8 cellular contexts compared by ENCODE assay signal in the genomic region with DNA sequence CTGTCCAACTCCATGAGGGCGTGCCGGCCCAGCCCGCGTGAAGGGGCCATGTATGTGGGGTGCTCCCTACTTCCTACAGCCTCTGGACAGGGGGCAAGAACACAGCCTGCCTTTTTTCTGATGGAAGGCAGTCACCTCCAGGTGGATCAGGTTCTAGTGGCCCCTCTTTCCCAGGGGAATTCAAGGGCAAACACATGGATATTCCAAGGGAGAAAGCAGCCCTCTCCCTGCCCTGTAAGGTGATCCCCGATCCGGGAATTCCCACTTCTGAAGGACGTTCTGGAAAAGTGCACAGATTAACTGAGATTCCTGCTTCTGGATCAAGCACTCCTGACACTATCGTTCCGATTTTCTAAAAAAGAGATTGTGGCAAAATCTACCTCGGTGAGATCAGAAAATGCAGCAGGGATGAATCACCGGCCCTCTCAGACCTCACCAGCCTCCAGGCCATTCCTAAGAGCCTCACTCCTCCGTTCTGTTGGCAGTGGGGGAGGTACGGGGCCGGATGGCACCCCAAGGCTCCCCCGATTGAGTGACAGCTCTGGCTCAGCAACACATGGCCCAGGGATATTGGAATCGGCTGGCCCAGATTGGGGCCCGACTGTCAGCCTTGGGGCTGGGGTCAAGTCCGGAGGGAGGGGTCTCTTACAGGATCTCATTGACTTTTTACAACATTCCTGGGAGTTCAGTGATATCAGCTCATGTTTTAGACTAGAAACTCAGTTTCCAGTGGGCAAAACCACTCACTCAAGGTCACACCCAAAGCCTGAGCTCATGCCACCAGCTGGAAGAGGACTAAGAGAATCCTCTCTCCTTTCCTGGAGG. TPM values are rescaled to one million over a fixed set of nuclear protein-coding genes. Genes with fewer than 3 reads are reported as not detected.
DNase-seq lines count a peak whose midpoint lies in the region; ATAC-seq and TF ChIP-seq lines count a peak whose summit lies in the region.

No MANE protein-coding gene starts in this region.

- no peaks in the 10 kb centered on the region for H3K36me3 Mint-ChIP-seq in CD8-positive, alpha-beta memory T cell
- H3K36me3 Mint-ChIP-seq in neural progenitor cell: peaks cover 3% of the 10 kb centered on the region

- no peak overlapping the region for H3K4me3 ChIP-seq in CD8-positive, alpha-beta memory T cell (ENCODE audit: low read length)
- peak overlapping the region; percentile 94; the same call in 1 of the 2 replicates for H3K4me3 ChIP-seq in OCI-LY3 (ENCODE audit: low read length)
- H3K4me3 ChIP-seq in epithelial cell of proximal tubule (ENCODE audit: low read depth, low read length): peak overlapping the region; percentile 72
- peak overlapping the region; percentile 55 for H3K4me3 ChIP-seq in neural progenitor cell

- CTCF ChIA-PET in CD8-positive, alpha-beta memory T cell (lab: Charles Lee): interaction anchor here (3.0 kb wide), 1 partner anchor 144 kb away, joined by 10 read pairs; no protein-coding TSS in a partner anchor

- peaks cover 13% of the 10 kb centered on the region for H3K4me1 ChIP-seq in CD8-positive, alpha-beta memory T cell (ENCODE audit: insufficient read depth, low read length)
- H3K4me1 ChIP-seq in OCI-LY3 (ENCODE audit: low read length) (peaks cover 14% of the 10 kb centered on the region; the same call in 1 of the 2 replicates), neural progenitor cell (peaks cover 8% of the 10 kb centered on the region)

- H4K20me1 ChIP-seq in OCI-LY3 (ENCODE audit: insufficient read depth, low read length) (no peaks in the 10 kb centered on the region), neural progenitor cell (ENCODE audit: low read depth) (no peaks in the 10 kb centered on the region)

- H3K9ac ChIP-seq in OCI-LY3 (ENCODE audit: low read length) (no peak overlapping the region), neural progenitor cell (no peak overlapping the region)

- no peaks in the 10 kb centered on the region for H3K36me3 ChIP-seq in CD8-positive, alpha-beta memory T cell (ENCODE audit: insufficient read depth, low read length)
- no peaks in the 10 kb centered on the region for H3K36me3 ChIP-seq in OCI-LY3 (replicated peaks; ENCODE audit: low read depth, low read length)
- no peaks in the 10 kb centered on the region for H3K36me3 ChIP-seq in neural progenitor cell

- H3F3A ChIP-seq in neural progenitor cell (ENCODE audit: low read depth): peaks cover 28% of the 10 kb centered on the region

- TF ChIP-seq CTCF in OCI-LY3 (IDR thresholded peaks at IDR 0.05; ENCODE audit: low read depth, low read length) (no peak), epithelial cell of proximal tubule (conservative IDR thresholded peaks at IDR 0.05; ENCODE audit: low read depth, low read length) (no peak), neural progenitor cell (IDR thresholded peaks at IDR 0.05) (no peak)

- H3K79me2 ChIP-seq in OCI-LY3 (ENCODE audit: low read length): no peaks in the 10 kb centered on the region
- H3K79me2 ChIP-seq in neural progenitor cell (ENCODE audit: low read depth): no peaks in the 10 kb centered on the region

- H2AFZ ChIP-seq in OCI-LY3 (ENCODE audit: low read depth, low read length): 0 out of 2 replicates have a peak overlapping the region, but pooled peaks have one; percentile 35
- no peak overlapping the region for H2AFZ ChIP-seq in neural progenitor cell (replicated peaks)

- H3K9me3 ChIP-seq in CD8-positive, alpha-beta memory T cell (ENCODE audit: low read length): no peaks in the 10 kb centered on the region
- no peaks in the 10 kb centered on the region for H3K9me3 ChIP-seq in OCI-LY3 (ENCODE audit: insufficient read depth, low read length)
- H3K9me3 ChIP-seq in neural progenitor cell (ENCODE audit: low read depth): no peaks in the 10 kb centered on the region

- H3K27ac Mint-ChIP-seq in CD8-positive, alpha-beta memory T cell: peak overlapping the region in 2 of 8 donors; percentile 24 to 38
- H3K27ac Mint-ChIP-seq in neural progenitor cell: no peak overlapping the region

- no peaks in the 10 kb centered on the region for H3K27me3 ChIP-seq in CD8-positive, alpha-beta memory T cell (ENCODE audit: insufficient read depth, low read length, poor library complexity, severe bottlenecking)
- H3K27me3 ChIP-seq in OCI-LY3 (ENCODE audit: low read depth, low read length) (0 out of 2 replicates have a peak, but pooled peaks cover 7% of the 10 kb centered on the region), neural progenitor cell (peaks cover 36% of the 10 kb centered on the region)

- H3K4me2 ChIP-seq in OCI-LY3 (ENCODE audit: low read length) (no peak overlapping the region; the same call in 1 of the 2 replicates), neural progenitor cell (peak overlapping the region; percentile 94)

- peak overlapping the region in 5 of 7 donors; percentile 47 to 92 (median 85) for H3K4me3 Mint-ChIP-seq in CD8-positive, alpha-beta memory T cell
- peak overlapping the region; percentile 69 for H3K4me3 Mint-ChIP-seq in neural progenitor cell

- no peak for DNase-seq in CD8-positive, alpha-beta memory T cell
- DNase-seq in epithelial cell of proximal tubule (ENCODE audit: low read depth): peak; percentile 69
- no peak for DNase-seq in neural progenitor cell (ENCODE audit: low spot score)
- DNase-seq in NCI-H1436 (lab: John Stamatoyannopoulos, UW): no peak
- no peak for DNase-seq in CD1c-positive myeloid dendritic cell (ENCODE audit: extremely low spot score)

- POLR2A ChIA-PET in CD8-positive, alpha-beta memory T cell (lab: Charles Lee): interaction anchor here (0.9 to 1.7 kb wide), 2 partner anchors 144 to 181 kb away, joined by 3 to 9 read pairs; partner anchors contain the start of gene FUS

- ATAC-seq in HG02885 (IDR thresholded peaks at IDR 0.05; ENCODE audit: poor library complexity, unreplicated experiment) (no peak), GM19463 (IDR thresholded peaks at IDR 0.05; ENCODE audit: unreplicated experiment) (no peak)

- H3K27me3 Mint-ChIP-seq in CD8-positive, alpha-beta memory T cell: no peaks in the 10 kb centered on the region
- peaks cover 8% of the 10 kb centered on the region for H3K27me3 Mint-ChIP-seq in neural progenitor cell (ENCODE audit: insufficient read depth, low read depth)

- H3K9me3 Mint-ChIP-seq in CD8-positive, alpha-beta memory T cell: peaks cover 0 to 2% (median 0%) of the 10 kb centered on the region in 5 donors
- H3K9me3 Mint-ChIP-seq in neural progenitor cell: no peaks in the 10 kb centered on the region

- peaks cover 0 to 9% (median 6%) of the 10 kb centered on the region in 3 donors for H3K4me1 Mint-ChIP-seq in CD8-positive, alpha-beta memory T cell
- H3K4me1 Mint-ChIP-seq in neural progenitor cell: peaks cover 8% of the 10 kb centered on the region

- no peak overlapping the region for H3K27ac ChIP-seq in CD8-positive, alpha-beta memory T cell (ENCODE audit: low read depth, low read length)
- H3K27ac ChIP-seq in OCI-LY3 (ENCODE audit: low read length): no peak overlapping the region
- no peak overlapping the region for H3K27ac ChIP-seq in neural progenitor cell

RNA-seq across cellular contexts. Expression of gene STX1B, which starts 12.3 kb away (rescaled TPM):
- total RNA-seq in CD8-positive, alpha-beta memory T cell: under 1 TPM; 0.40 to 0.79 TPM
- 0.03 TPM for polyA plus RNA-seq in CD8-positive, alpha-beta memory T cell
- total RNA-seq in epithelial cell of proximal tubule (0.40 and 0.58 TPM in 2 replicates), neural progenitor cell (ENCODE audit: low replicate concordance) (6.6 and 7.3 TPM in 2 replicates)

RNA-seq across cellular contexts. Expression of gene HSD3B7, which starts 13.1 kb away (rescaled TPM):
- 1 to 10 TPM; 1.6 to 2.1 TPM for total RNA-seq in CD8-positive, alpha-beta memory T cell
- polyA plus RNA-seq in CD8-positive, alpha-beta memory T cell: not detected
- total RNA-seq in epithelial cell of proximal tubule: 22.9 and 24.2 TPM in 2 replicates
- 1.4 and 2.9 TPM in 2 replicates for total RNA-seq in neural progenitor cell (ENCODE audit: low replicate concordance)

RNA-seq across cellular contexts. Expression of gene STX4, which starts 35.3 kb away (rescaled TPM):
- total RNA-seq in CD8-positive, alpha-beta memory T cell: 10 to 100 TPM; 53.0 to 55.0 TPM
- polyA plus RNA-seq in CD8-positive, alpha-beta memory T cell: 34.5 TPM
- total RNA-seq in epithelial cell of proximal tubule (19.5 and 26.1 TPM in 2 replicates), neural progenitor cell (ENCODE audit: low replicate concordance) (6.6 and 13.3 TPM in 2 replicates)

RNA-seq across cellular contexts. Expression of gene SETD1A, which starts 40.5 kb away (rescaled TPM):
- total RNA-seq in CD8-positive, alpha-beta memory T cell: 10 to 100 TPM; 24.7 to 28.8 TPM
- 2.6 TPM for polyA plus RNA-seq in CD8-positive, alpha-beta memory T cell
- total RNA-seq in epithelial cell of proximal tubule: 4.7 and 5.5 TPM in 2 replicates
- 3.2 and 5.8 TPM in 2 replicates for total RNA-seq in neural progenitor cell (ENCODE audit: low replicate concordance)

RNA-seq across cellular contexts. Expression of gene ORAI3, which starts 49.2 kb away (rescaled TPM):
- total RNA-seq in CD8-positive, alpha-beta memory T cell: 1 to 10 TPM; 8.5 to 8.8 TPM
- polyA plus RNA-seq in CD8-positive, alpha-beta memory T cell: 25.8 TPM
- 10.4 and 37.6 TPM in 2 replicates for total RNA-seq in epithelial cell of proximal tubule
- 10.2 and 20.1 TPM in 2 replicates for total RNA-seq in neural progenitor cell (ENCODE audit: low replicate concordance)
